ENCODE assay signal across 14 cellular contexts in the genomic region with DNA sequence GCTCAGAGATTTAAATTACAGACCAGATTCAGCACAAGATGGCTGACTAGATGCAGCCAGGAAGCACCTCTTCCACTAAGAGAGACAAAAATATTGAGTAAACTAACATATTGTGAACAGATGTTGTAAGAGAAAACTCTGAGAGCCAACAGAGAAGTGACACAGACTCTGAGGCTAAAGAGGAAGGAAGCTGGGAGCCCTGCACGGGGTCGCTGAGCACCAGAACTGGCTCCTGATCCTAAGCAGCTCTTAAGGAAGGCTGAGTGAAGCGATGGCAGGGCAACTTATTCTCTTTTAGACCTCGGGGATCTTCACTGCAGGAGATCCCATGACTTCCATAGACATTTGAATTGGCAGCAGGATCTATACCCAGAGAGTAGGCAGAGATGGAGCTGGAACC.
"Had no signal": no experiment of that assay in that cellular context is flagged by ENCODE, and none has a peak within 500 bp of the region (broad histone marks: within the 10 kb centered on the region; RNA-seq: fewer than 3 reads in every experiment).

No MANE protein-coding gene starts in this region.

- H3K27ac Mint-ChIP-seq: activated CD8-positive, alpha-beta memory T cell treated with anti-CD3 and anti-CD28 coated beads, Interleukin-2, amount 10 ng/mL, durations not matched to agents 7 days and 5 days; activated naive CD8-positive, alpha-beta T cell treated with anti-CD3 and anti-CD28 coated beads for 36 hours; neural progenitor cell; stimulated activated effector memory CD8-positive, alpha-beta T cell treated with anti-CD3 and anti-CD28 coated beads, Interleukin-12 subunit alpha, Interleukin-12 subunit beta, amount 100 ng/mL, for 72 hours had no signal

- H3K4me3 Mint-ChIP-seq: activated CD8-positive, alpha-beta memory T cell treated with anti-CD3 and anti-CD28 coated beads, Interleukin-2, amount 10 ng/mL, durations not matched to agents 7 days and 5 days; activated naive CD8-positive, alpha-beta T cell treated with anti-CD3 and anti-CD28 coated beads for 36 hours; activated T-cell treated with anti-CD3 and anti-CD28 coated beads, Interleukin-2, amount 50 U/mL, for 4 hours; neural progenitor cell; stimulated activated effector memory CD8-positive, alpha-beta T cell treated with anti-CD3 and anti-CD28 coated beads, Interleukin-12 subunit alpha, Interleukin-12 subunit beta, amount 100 ng/mL, for 72 hours had no signal

- H3K4me2 ChIP-seq: neural progenitor cell, smooth muscle cell had no signal

- H3K36me3 Mint-ChIP-seq: activated CD8-positive, alpha-beta memory T cell treated with anti-CD3 and anti-CD28 coated beads, Interleukin-2, amount 10 ng/mL, durations not matched to agents 7 days and 5 days; activated naive CD8-positive, alpha-beta T cell treated with anti-CD3 and anti-CD28 coated beads for 36 hours; neural progenitor cell; stimulated activated effector memory CD8-positive, alpha-beta T cell treated with anti-CD3 and anti-CD28 coated beads, Interleukin-12 subunit alpha, Interleukin-12 subunit beta, amount 100 ng/mL, for 72 hours had no signal

- DNase-seq: activated CD4-positive, alpha-beta T cell treated with anti-CD3 and anti-CD28 coated beads, Interleukin-2, amount 50 U/mL, for 4 hours; activated CD8-positive, alpha-beta memory T cell treated with anti-CD3 and anti-CD28 coated beads, Interleukin-2, amount 10 ng/mL, durations not matched to agents 7 days and 5 days; activated gamma-delta T cell; activated naive CD8-positive, alpha-beta T cell treated with anti-CD3 and anti-CD28 coated beads for 36 hours; activated T-cell treated with anti-CD3 and anti-CD28 coated beads, Interleukin-2, amount 50 U/mL, for 4 hours; cerebellar nuclear complex; dermis blood vessel endothelial cell; erythroblast; hippocampal formation; ovary had no signal

- H3K4me1 ChIP-seq: neural progenitor cell, tibial nerve had no signal

- H3K27me3 ChIP-seq: neural progenitor cell, ovary, tibial nerve had no signal

- H3K36me3 ChIP-seq: neural progenitor cell, ovary, tibial nerve had no signal

- ATAC-seq: activated CD8-positive, alpha-beta memory T cell treated with anti-CD3 and anti-CD28 coated beads, Interleukin-2, amount 10 ng/mL, durations not matched to agents 7 days and 5 days; activated T-cell treated with anti-CD3 and anti-CD28 coated beads, Interleukin-2, amount 50 U/mL, for 4 hours; stimulated activated effector memory CD8-positive, alpha-beta T cell treated with anti-CD3 and anti-CD28 coated beads, Interleukin-12 subunit alpha, Interleukin-12 subunit beta, amount 100 ng/mL, for 72 hours had no signal

- H3K4me3 ChIP-seq: neural progenitor cell, ovary, smooth muscle cell, tibial nerve had no signal

- H3K27me3 Mint-ChIP-seq: activated CD8-positive, alpha-beta memory T cell treated with anti-CD3 and anti-CD28 coated beads, Interleukin-2, amount 10 ng/mL, durations not matched to agents 7 days and 5 days; activated naive CD8-positive, alpha-beta T cell treated with anti-CD3 and anti-CD28 coated beads for 36 hours had no signal

- H3K4me1 Mint-ChIP-seq: activated CD8-positive, alpha-beta memory T cell treated with anti-CD3 and anti-CD28 coated beads, Interleukin-2, amount 10 ng/mL, durations not matched to agents 7 days and 5 days; activated naive CD8-positive, alpha-beta T cell treated with anti-CD3 and anti-CD28 coated beads for 36 hours; neural progenitor cell; stimulated activated effector memory CD8-positive, alpha-beta T cell treated with anti-CD3 and anti-CD28 coated beads, Interleukin-12 subunit alpha, Interleukin-12 subunit beta, amount 100 ng/mL, for 72 hours had no signal

- H3K9me3 Mint-ChIP-seq: activated T-cell treated with anti-CD3 and anti-CD28 coated beads, Interleukin-2, amount 50 U/mL, for 4 hours; neural progenitor cell had no signal

- H3K9me3 ChIP-seq: ovary, tibial nerve had no signal

- H3K27ac ChIP-seq: neural progenitor cell, ovary, tibial nerve had no signal
